Comparison of ENCODE assay signal across 8 cellular contexts in the genomic region with DNA sequence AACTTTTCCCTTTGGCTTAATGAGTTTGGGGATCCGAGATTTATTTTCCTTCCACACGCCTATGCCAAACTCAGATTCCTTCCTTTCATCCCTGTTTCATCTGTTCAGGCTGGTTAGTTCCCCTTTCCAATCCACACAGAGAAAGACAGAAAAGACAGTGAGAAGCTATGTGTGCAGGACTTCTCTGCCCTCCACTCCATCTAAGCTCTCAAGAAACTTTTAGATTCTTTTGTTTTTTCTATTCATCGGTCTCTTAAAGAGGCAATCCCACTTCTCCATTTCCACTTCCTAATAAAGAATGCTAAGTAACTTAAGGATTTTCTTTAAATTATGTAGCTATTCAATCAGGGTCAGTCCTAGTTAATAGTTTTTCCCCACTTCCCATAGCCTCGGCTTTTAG. TPM values are rescaled to one million over a fixed set of nuclear protein-coding genes. Genes with fewer than 3 reads are reported as not detected.
A peak's percentile ranks its signal among the peaks of the same experiment; 100 is the strongest.
DNase-seq lines count a peak whose midpoint lies in the region; TF ChIP-seq lines count a peak whose summit lies in the region.

No MANE protein-coding gene starts in this region.

- H3K9me3 ChIP-seq in Peyer's patch (no peaks in the 10 kb centered on the region), esophagus muscularis mucosa (no peaks in the 10 kb centered on the region), prostate gland (no peaks in the 10 kb centered on the region)

- DNase-seq in GM12864 (ENCODE audit: low read depth), result no peak
- no peak for DNase-seq in Peyer's patch
- DNase-seq in esophagus muscularis mucosa (ENCODE audit: extremely low spot score), result no peak
- DNase-seq in prostate gland (ENCODE audit: low spot score), result no peak
- DNase-seq in UCSD-AML1 (lab: John Stamatoyannopoulos, UW; ENCODE audit: unreplicated experiment), result no peak
- DNase-seq in DMS153 treated with DMSO at 0.1 percent for 48 hours (lab: John Stamatoyannopoulos, UW; ENCODE audit: unreplicated experiment), result no peak
- no peak for DNase-seq in ureter (ENCODE audit: low spot score)
- no peak for DNase-seq in ecto neural progenitor cell (ENCODE audit: low spot score)

- H3K27me3 ChIP-seq in Peyer's patch (no peaks in the 10 kb centered on the region), esophagus muscularis mucosa (no peaks in the 10 kb centered on the region), prostate gland (replicated peaks; ENCODE audit: insufficient read depth) (no peaks in the 10 kb centered on the region)

- peaks cover 0 to 27% (median 10%) of the 10 kb centered on the region in 4 donors for H3K4me1 ChIP-seq in Peyer's patch
- H3K4me1 ChIP-seq in esophagus muscularis mucosa, result peaks cover 56 to 98% (median 88%) of the 10 kb centered on the region in 4 donors
- peaks cover 13% of the 10 kb centered on the region for H3K4me1 ChIP-seq in prostate gland (replicated peaks)

- WGBS in esophagus muscularis mucosa, result 6% methylated on average over 4 of the region's 4 CpGs
- WGBS in prostate gland, result 9% methylated on average over 4 of the region's 4 CpGs

- intact Hi-C loops in esophagus muscularis mucosa (cut with DNase I), result loop anchor here (10.0 kb wide), 2 partner anchors 46 to 96 kb away; no protein-coding TSS in a partner anchor
- intact Hi-C loops in prostate gland (cut with DNase I), result loop anchor here (10.0 kb wide), 3 partner anchors 1096 to 1834 kb away; no protein-coding TSS in a partner anchor

- peaks cover 0 to 5% (median 0%) of the 10 kb centered on the region in 3 donors for H3K36me3 ChIP-seq in Peyer's patch
- H3K36me3 ChIP-seq in esophagus muscularis mucosa, result peaks cover 0 to 10% (median 5%) of the 10 kb centered on the region in 4 donors
- H3K36me3 ChIP-seq in prostate gland, result no peaks in the 10 kb centered on the region

- TF ChIP-seq CTCF in GM12864 (IDR thresholded peaks at IDR 0.05; ENCODE audit: low read depth, low read length, missing control alignments) (no peak), Peyer's patch (IDR thresholded peaks at IDR 0.05) (no peak), esophagus muscularis mucosa (IDR thresholded peaks at IDR 0.05) (no peak), prostate gland (IDR thresholded peaks at IDR 0.05) (no peak)

- peak overlapping the region; percentile 81 to 94 (median 88) for H3K27ac ChIP-seq in Peyer's patch
- peak overlapping the region; percentile 91 to 94 (median 93) for H3K27ac ChIP-seq in esophagus muscularis mucosa (replicated peaks in 1 of 4)
- peak overlapping the region; percentile 91 for H3K27ac ChIP-seq in prostate gland

- H3K4me3 ChIP-seq in GM12864 (ENCODE audit: low read depth, low read length) (peak overlapping the region; percentile 68), Peyer's patch (peak overlapping the region; percentile 57 to 73 (median 62)), esophagus muscularis mucosa (peak overlapping the region; percentile 58 to 64 (median 64)), prostate gland (peak overlapping the region; percentile 43 to 66)

- TF ChIP-seq EP300 in esophagus muscularis mucosa (IDR thresholded peaks at IDR 0.05), result no peak

- TF ChIP-seq POLR2A in Peyer's patch (IDR thresholded peaks at IDR 0.05), result no peak
- TF ChIP-seq POLR2A in esophagus muscularis mucosa (IDR thresholded peaks at IDR 0.05; ENCODE audit: low read depth), result no peak
- TF ChIP-seq POLR2A in prostate gland (IDR thresholded peaks at IDR 0.05), result no peak

RNA-seq across cellular contexts. Expression of a gene that starts 11.2 kb away (rescaled TPM):
- total RNA-seq in Peyer's patch (10 to 100 TPM; 21.2 to 49.5 (median 43.1) TPM), esophagus muscularis mucosa (100 to 1,000 TPM; 228 to 302 (median 235) TPM), prostate gland (10 to 100 TPM; 43.7 to 78.3 TPM), ureter (170 TPM)

RNA-seq across cellular contexts. Expression of a gene that starts 11.2 kb away (rescaled TPM):
- total RNA-seq in Peyer's patch, result 10 to 100 TPM; 10.2 to 22.3 (median 12.9) TPM
- 10 to 100 TPM; 43.1 to 77.7 (median 69.7) TPM for total RNA-seq in esophagus muscularis mucosa
- total RNA-seq in prostate gland, result 10 to 100 TPM; 14.9 to 18.8 TPM
- total RNA-seq in ureter, result 44.7 TPM
